In the genomic region with DNA sequence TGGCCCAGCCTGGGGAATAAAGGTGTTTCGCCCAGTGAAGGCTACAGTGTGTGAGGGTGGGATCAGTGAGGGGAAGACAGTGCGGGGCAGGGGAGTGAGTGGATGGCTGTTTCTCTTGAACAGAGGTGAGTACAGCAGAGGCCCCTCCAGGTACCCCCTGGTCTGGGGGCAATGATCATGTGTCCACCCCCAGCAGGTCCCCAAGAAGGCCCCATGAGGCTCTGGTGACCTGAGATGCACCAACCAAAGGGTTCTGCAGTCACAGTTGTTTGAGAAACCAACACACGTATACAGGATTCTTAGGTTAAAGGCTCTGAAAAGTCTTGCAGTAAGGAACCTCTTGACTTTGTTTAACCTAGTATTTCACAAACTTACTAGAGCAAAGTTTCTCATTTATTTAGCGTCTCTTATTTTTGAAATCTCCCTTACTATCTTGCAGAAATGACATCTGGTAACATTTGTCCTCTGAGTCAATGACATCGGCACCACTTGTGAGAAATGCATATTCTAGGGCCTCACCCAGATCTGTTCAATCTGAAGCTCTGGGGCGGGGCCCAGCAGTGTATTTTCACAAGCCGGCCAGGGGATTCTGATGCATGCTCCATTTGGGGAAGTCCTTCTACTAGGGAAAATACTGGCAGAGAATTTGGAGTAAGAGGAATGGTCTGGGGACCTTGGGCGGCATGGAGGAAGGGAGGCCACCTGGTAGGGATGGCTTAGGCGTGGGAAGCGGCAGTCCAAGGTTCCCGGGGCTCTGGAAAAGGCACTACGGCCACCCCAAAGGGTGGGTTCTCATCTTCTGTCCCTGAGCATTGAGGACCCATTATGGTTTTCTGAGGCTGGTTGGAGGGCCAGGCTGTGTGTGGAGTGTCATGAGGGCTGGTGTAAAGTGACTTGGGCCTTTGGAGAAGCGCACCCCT, we compare ENCODE assay signal across 10 cellular contexts.
DNase-seq lines count a peak whose midpoint lies in the region; ATAC-seq and TF ChIP-seq lines count a peak whose summit lies in the region.
"Had no signal": no experiment of that assay in that cellular context is flagged by ENCODE, and none has a peak within 500 bp of the region (broad histone marks: within the 10 kb centered on the region; RNA-seq: fewer than 3 reads in every experiment).

No MANE protein-coding gene starts in this region.

- DNase-seq in activated T-cell treated with anti-CD3 and anti-CD28 coated beads, Interleukin-2, amount 50 U/mL, for 4 hours = no peak
- DNase-seq in activated T-cell treated with anti-CD3 and anti-CD28 coated beads, Interleukin-2, amount 50 U/mL, for 48 hours = no peak
- DNase-seq in ascending aorta (ENCODE audit: low spot score in 2 of 2) (no peak), tibial artery (no peak), COLO668 (lab: John Stamatoyannopoulos, UW; ENCODE audit: unreplicated experiment) (no peak)
- DNase-seq in stimulated activated CD8-positive, alpha-beta memory T cell treated with anti-CD3 and anti-CD28 coated beads, Interleukin-4, amount 100 ng/mL, for 48 hours = no peak
- DNase-seq: foreskin fibroblast, NCI-H1694 treated with DMSO at 0.1 percent for 48 hours had no signal

- H3K9me3 Mint-ChIP-seq in activated T-cell treated with anti-CD3 and anti-CD28 coated beads, Interleukin-2, amount 50 U/mL, for 4 hours = no peaks in the 10 kb centered on the region

- H3K4me3 Mint-ChIP-seq in activated T-cell treated with anti-CD3 and anti-CD28 coated beads, Interleukin-2, amount 50 U/mL, for 4 hours = peak overlapping the region; percentile 81

- peaks cover 20% of the 10 kb centered on the region for H3K4me1 Mint-ChIP-seq in activated T-cell treated with anti-CD3 and anti-CD28 coated beads, Interleukin-2, amount 50 U/mL, for 4 hours (ENCODE audit: low read depth)

- H3K4me3 ChIP-seq in ascending aorta (peak overlapping the region; percentile 65 to 69), mucosa of rectum (ENCODE audit: low read length in 2 of 2) (no peak overlapping the region), tibial artery (peak overlapping the region in 1 of 2 donors; percentile 80)

- H3K27me3 Mint-ChIP-seq in activated T-cell treated with anti-CD3 and anti-CD28 coated beads, Interleukin-2, amount 50 U/mL, for 4 hours (ENCODE audit: low read depth) = peaks cover 3% of the 10 kb centered on the region

- no peaks in the 10 kb centered on the region for H3K36me3 Mint-ChIP-seq in activated T-cell treated with anti-CD3 and anti-CD28 coated beads, Interleukin-2, amount 50 U/mL, for 4 hours (ENCODE audit: insufficient read depth)

- H3K36me3 ChIP-seq in ascending aorta (no peaks in the 10 kb centered on the region), mucosa of rectum (ENCODE audit: control insufficient read depth in 2 of 2, insufficient read depth in 2 of 2, low read length in 2 of 2) (no peaks in the 10 kb centered on the region), tibial artery (peaks cover 0 to 3% (median 0%) of the 10 kb centered on the region in 3 donors)

- H3K9ac ChIP-seq in mucosa of rectum (ENCODE audit: low read depth in 1 of 2, low read length in 2 of 2) = peak overlapping the region; percentile 54 to 67

- ATAC-seq in activated T-cell treated with anti-CD3 and anti-CD28 coated beads, Interleukin-2, amount 50 U/mL, for 4 hours = no peak
- ATAC-seq in HG03159 (IDR thresholded peaks at IDR 0.05; ENCODE audit: unreplicated experiment) = no peak

- H3K27me3 ChIP-seq in ascending aorta = no peaks in the 10 kb centered on the region
- H3K27me3 ChIP-seq in mucosa of rectum (ENCODE audit: control insufficient read depth in 2 of 2, insufficient read depth in 2 of 2, low read length in 2 of 2) = no peaks in the 10 kb centered on the region
- H3K27me3 ChIP-seq in tibial artery = no peaks in the 10 kb centered on the region

- no peak for TF ChIP-seq CTCF in ascending aorta (IDR thresholded peaks at IDR 0.05)
- TF ChIP-seq CTCF in tibial artery (IDR thresholded peaks at IDR 0.05) = no peak

- intact Hi-C loops in ascending aorta (cut with DNase I) (loop anchor here (5.0 kb wide), 1 partner anchor 54 kb away; no protein-coding TSS in a partner anchor), tibial artery (cut with DNase I; ENCODE audit: low total_unique reads) (loop anchor here (2.0 kb wide), 1 partner anchor 54 kb away; no protein-coding TSS in a partner anchor)

- no peaks in the 10 kb centered on the region for H3K9me3 ChIP-seq in ascending aorta
- no peaks in the 10 kb centered on the region for H3K9me3 ChIP-seq in mucosa of rectum (ENCODE audit: control insufficient read depth in 2 of 2, low read length in 2 of 2)
- H3K9me3 ChIP-seq in tibial artery = no peaks in the 10 kb centered on the region

- H3K4me1 ChIP-seq in ascending aorta = peaks cover 16 to 49% of the 10 kb centered on the region in 2 donors
- peaks cover 22 to 29% of the 10 kb centered on the region in 2 donors for H3K4me1 ChIP-seq in mucosa of rectum (ENCODE audit: control insufficient read depth in 2 of 2, insufficient read depth in 2 of 2, low read length in 2 of 2)
- peaks cover 0 to 68% (median 48%) of the 10 kb centered on the region in 4 donors for H3K4me1 ChIP-seq in tibial artery

- H3K27ac ChIP-seq in ascending aorta (peak overlapping the region; percentile 94 to 96), mucosa of rectum (ENCODE audit: low read depth in 2 of 2, low read length in 2 of 2) (peak overlapping the region; percentile 77 to 80), tibial artery (peak overlapping the region; percentile 87 to 100)

Comparison
In these comparisons a context has a peak if more than half of its experiments do, and no peak if none do; other contexts are left out.
1. H3K4me3 ChIP-seq: peak in ascending aorta (2 of 2); none in mucosa of rectum (0 of 2).
2. Peak in every context shown above with its lines, with median percentiles within 50 percentile points of each other: H3K27ac ChIP-seq.